Comparison of ENCODE assay signal across 9 cellular contexts in genomic region chr4:113635739-113636437, GRCh38.
DNase-seq lines count a peak whose midpoint lies in the region; ATAC-seq and TF ChIP-seq lines count a peak whose summit lies in the region.
"Had no signal": no experiment of that assay in that cellular context is flagged by ENCODE, and none has a peak within 500 bp of the region (broad histone marks: within the 10 kb centered on the region; RNA-seq: fewer than 3 reads in every experiment).

No MANE protein-coding gene starts in this region.

- H3K4me2 ChIP-seq in OCI-LY7 (ENCODE audit: low read length) = peak overlapping the region; percentile 74

- H3K4me1 ChIP-seq in OCI-LY7 (ENCODE audit: insufficient read depth, low read length, poor library complexity, severe bottlenecking) = peaks cover 63% of the 10 kb centered on the region
- H3K4me1 ChIP-seq in upper lobe of right lung = peaks cover 32% of the 10 kb centered on the region

- H3K9me3 ChIP-seq in OCI-LY7 (ENCODE audit: low read length) = peaks cover 13% of the 10 kb centered on the region; the same call in 1 of the 2 replicates
- H3K9me3 ChIP-seq in upper lobe of right lung = no peaks in the 10 kb centered on the region
- H3K9me3 ChIP-seq: lower lobe of right lung had no signal

- H3K36me3 ChIP-seq in OCI-LY7 (ENCODE audit: insufficient read depth, low read length) = peaks cover 53% of the 10 kb centered on the region
- no peaks in the 10 kb centered on the region for H3K36me3 ChIP-seq in upper lobe of right lung
- H3K36me3 ChIP-seq: lower lobe of right lung had no signal

- no peak overlapping the region for H3K4me3 Mint-ChIP-seq in activated naive CD4-positive, alpha-beta T cell treated with anti-CD3 and anti-CD28 coated beads for 36 hours

- peaks cover 44% of the 10 kb centered on the region for H3K4me1 Mint-ChIP-seq in activated naive CD4-positive, alpha-beta T cell treated with anti-CD3 and anti-CD28 coated beads for 36 hours (ENCODE audit: low read depth)

- H3K4me3 ChIP-seq in OCI-LY7 (ENCODE audit: low read depth, low read length, poor library complexity, severe bottlenecking) (peak overlapping the region; percentile 55), fibroblast of the aortic adventitia (ENCODE audit: low read depth, low read length) (no peak overlapping the region), upper lobe of right lung (no peak overlapping the region)
- H3K4me3 ChIP-seq: lower lobe of right lung had no signal

- POLR2A ChIA-PET in OCI-LY7 (lab: Charles Lee) = interaction anchor here (0.6 to 6.4 kb wide), 15 partner anchors 8 to 124 kb away, joined by 3 to 91 read pairs (median 4); no protein-coding TSS in a partner anchor

- DNase-seq in activated naive CD4-positive, alpha-beta T cell treated with anti-CD3 and anti-CD28 coated beads for 36 hours = no peak
- DNase-seq in activated naive CD4-positive, alpha-beta T cell (lab: John Stamatoyannopoulos, UW) = no peak
- DNase-seq in OCI-LY7 (ENCODE audit: low spot score) = no peak
- DNase-seq in fibroblast of the aortic adventitia (ENCODE audit: low read depth) = peak; percentile 79
- no peak for DNase-seq in upper lobe of right lung
- no peak for DNase-seq in NCI-H345 treated with DMSO at 0.1 percent for 48 hours (lab: John Stamatoyannopoulos, UW; ENCODE audit: unreplicated experiment)
- DNase-seq: lower lobe of right lung had no signal

- H3K27ac Mint-ChIP-seq in activated naive CD4-positive, alpha-beta T cell treated with anti-CD3 and anti-CD28 coated beads for 36 hours = peak overlapping the region; percentile 48

- H3K27me3 ChIP-seq in upper lobe of right lung = no peaks in the 10 kb centered on the region

- H3K9me2 ChIP-seq in OCI-LY7 (ENCODE audit: insufficient read depth, low read length) = no peaks in the 10 kb centered on the region

- H3K36me3 Mint-ChIP-seq in activated naive CD4-positive, alpha-beta T cell treated with anti-CD3 and anti-CD28 coated beads for 36 hours (ENCODE audit: low read depth) = peaks cover 10% of the 10 kb centered on the region

- CTCF ChIA-PET in activated naive CD4-positive, alpha-beta T cell treated with anti-CD3 and anti-CD28 coated beads for 36 hours (lab: Charles Lee) = interaction anchor here (0.7 to 1.8 kb wide), 5 partner anchors 32 to 241 kb away, joined by 4 to 6 read pairs (median 5); no protein-coding TSS in a partner anchor
- CTCF ChIA-PET in OCI-LY7 (lab: Charles Lee; ENCODE audit: unreplicated experiment) = interaction anchor here (2.3 kb wide), 1 partner anchor 71 kb away, joined by 10 read pairs; no protein-coding TSS in a partner anchor

- H4K20me1 ChIP-seq in OCI-LY7 (ENCODE audit: insufficient read depth, low read length) = no peaks in the 10 kb centered on the region

- no peaks in the 10 kb centered on the region for H3K9me3 Mint-ChIP-seq in activated naive CD4-positive, alpha-beta T cell treated with anti-CD3 and anti-CD28 coated beads for 36 hours

- intact Hi-C loops in activated naive CD4-positive, alpha-beta T cell treated with anti-CD3 and anti-CD28 coated beads for 36 hours (cut with micrococcal nuclease) = loop anchor here (1.0 to 5.0 kb wide), 7 partner anchors 10 to 435 kb away; no protein-coding TSS in a partner anchor
- intact Hi-C loops in OCI-LY7 (cut with micrococcal nuclease; ENCODE audit: unreplicated experiment) = loop anchor here (1.0 to 10.0 kb wide), 3 partner anchors 71 to 241 kb away; no protein-coding TSS in a partner anchor
- intact Hi-C loops in upper lobe of right lung (cut with DNase I) = no loop called here

- H3K27ac ChIP-seq in OCI-LY7 (ENCODE audit: low read depth, low read length, poor library complexity, severe bottlenecking) (peak overlapping the region; percentile 93), upper lobe of right lung (no peak overlapping the region)
- H3K27ac ChIP-seq: lower lobe of right lung had no signal

- H3K79me2 ChIP-seq in OCI-LY7 (ENCODE audit: insufficient read depth, low read depth, low read length) = peaks cover 89% of the 10 kb centered on the region

- H3K27me3 Mint-ChIP-seq in activated naive CD4-positive, alpha-beta T cell treated with anti-CD3 and anti-CD28 coated beads for 36 hours (ENCODE audit: low read depth) = no peaks in the 10 kb centered on the region

- no TSS peak for BruUV-seq in OCI-LY7 (replicated peaks; lab: Mats Ljungman, UMichigan)

- ATAC-seq in upper lobe of right lung (peak; percentile 42), GM18873 (IDR thresholded peaks at IDR 0.05; ENCODE audit: low FRiP score, unreplicated experiment) (no peak), HG03469 (IDR thresholded peaks at IDR 0.05; ENCODE audit: unreplicated experiment) (no peak)

- H2AFZ ChIP-seq in OCI-LY7 (ENCODE audit: low read length) = no peak overlapping the region

- TF ChIP-seq CTCF in OCI-LY7 (conservative IDR thresholded peaks at IDR 0.05; ENCODE audit: low read length) = no peak
- no peak for TF ChIP-seq CTCF in fibroblast of the aortic adventitia (IDR thresholded peaks at IDR 0.05; ENCODE audit: insufficient read depth, low read length)
- TF ChIP-seq CTCF in upper lobe of right lung (IDR thresholded peaks at IDR 0.05) = no peak
